ENCODE assay signal across 1 cellular context in the genomic region with DNA sequence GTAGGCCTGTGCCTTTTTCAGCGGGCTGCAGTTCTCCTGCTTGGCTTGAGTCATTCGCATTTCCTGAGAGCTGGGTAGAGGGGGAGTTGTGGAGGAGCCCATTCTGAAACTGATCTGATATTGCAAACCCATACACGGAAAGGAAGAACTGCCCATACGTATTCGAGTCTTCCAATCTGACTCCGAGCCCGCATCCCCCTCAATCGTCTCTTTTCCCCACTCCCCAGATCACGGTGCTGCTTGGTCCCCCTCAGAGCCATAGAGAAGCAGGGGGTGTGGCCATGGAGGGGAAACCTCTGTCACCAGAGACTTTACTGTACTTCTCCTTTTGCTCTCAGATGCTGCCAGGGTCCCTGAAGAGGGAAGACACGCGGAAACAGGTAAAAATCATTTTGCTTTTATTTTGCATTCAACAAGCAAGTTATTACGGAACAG.
TF ChIP-seq lines count a peak whose summit lies in the region.

TSS of gene CD22 (plus strand) at position 337 of the 435 bp plus-strand sequence. CDS start 2,854 bp downstream, outside the sequence.

TF ChIP-seq in SK-N-SH, 30 proteins besides CTCF, POLR2A, EP300 and RAD21 (continued from another document):
- TF ChIP-seq, protein P1, sequence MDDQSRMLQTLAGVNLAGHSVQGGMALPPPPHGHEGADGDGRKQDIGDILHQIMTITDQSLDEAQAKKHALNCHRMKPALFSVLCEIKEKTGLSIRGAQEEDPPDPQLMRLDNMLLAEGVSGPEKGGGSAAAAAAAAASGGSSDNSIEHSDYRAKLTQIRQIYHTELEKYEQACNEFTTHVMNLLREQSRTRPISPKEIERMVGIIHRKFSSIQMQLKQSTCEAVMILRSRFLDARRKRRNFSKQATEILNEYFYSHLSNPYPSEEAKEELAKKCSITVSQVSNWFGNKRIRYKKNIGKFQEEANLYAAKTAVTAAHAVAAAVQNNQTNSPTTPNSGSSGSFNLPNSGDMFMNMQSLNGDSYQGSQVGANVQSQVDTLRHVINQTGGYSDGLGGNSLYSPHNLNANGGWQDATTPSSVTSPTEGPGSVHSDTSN (IDR thresholded peaks at IDR 0.05), result no peak
- TF ChIP-seq MEF2A (IDR thresholded peaks at IDR 0.05; ENCODE audit: borderline replicate concordance, low read depth) (no peak), YY1 (IDR thresholded peaks at IDR 0.05; ENCODE audit: low read depth) (no peak), CHD2 (IDR thresholded peaks at IDR 0.05; ENCODE audit: low read length, partially characterized antibody) (no peak), EZH2phosphoT487 (IDR thresholded peaks at IDR 0.05; ENCODE audit: borderline replicate concordance, low read depth) (no peak), RFX5 (IDR thresholded peaks at IDR 0.05; ENCODE audit: low read length) (no peak), TEAD4 (IDR thresholded peaks at IDR 0.05; ENCODE audit: borderline replicate concordance, insufficient read depth) (no peak), RXRA (IDR thresholded peaks at IDR 0.05; ENCODE audit: borderline replicate concordance, low read depth) (no peak), ZBTB33 (IDR thresholded peaks at IDR 0.05; ENCODE audit: borderline replicate concordance, low read depth) (no peak), TAF1 (IDR thresholded peaks at IDR 0.05; ENCODE audit: borderline replicate concordance, low read depth, low read length) (no peak), GATA2 (CRISPR knock-in tag; IDR thresholded peaks at IDR 0.05) (no peak), JUND (IDR thresholded peaks at IDR 0.05) (no peak)
- TF ChIP-seq, protein P2, sequence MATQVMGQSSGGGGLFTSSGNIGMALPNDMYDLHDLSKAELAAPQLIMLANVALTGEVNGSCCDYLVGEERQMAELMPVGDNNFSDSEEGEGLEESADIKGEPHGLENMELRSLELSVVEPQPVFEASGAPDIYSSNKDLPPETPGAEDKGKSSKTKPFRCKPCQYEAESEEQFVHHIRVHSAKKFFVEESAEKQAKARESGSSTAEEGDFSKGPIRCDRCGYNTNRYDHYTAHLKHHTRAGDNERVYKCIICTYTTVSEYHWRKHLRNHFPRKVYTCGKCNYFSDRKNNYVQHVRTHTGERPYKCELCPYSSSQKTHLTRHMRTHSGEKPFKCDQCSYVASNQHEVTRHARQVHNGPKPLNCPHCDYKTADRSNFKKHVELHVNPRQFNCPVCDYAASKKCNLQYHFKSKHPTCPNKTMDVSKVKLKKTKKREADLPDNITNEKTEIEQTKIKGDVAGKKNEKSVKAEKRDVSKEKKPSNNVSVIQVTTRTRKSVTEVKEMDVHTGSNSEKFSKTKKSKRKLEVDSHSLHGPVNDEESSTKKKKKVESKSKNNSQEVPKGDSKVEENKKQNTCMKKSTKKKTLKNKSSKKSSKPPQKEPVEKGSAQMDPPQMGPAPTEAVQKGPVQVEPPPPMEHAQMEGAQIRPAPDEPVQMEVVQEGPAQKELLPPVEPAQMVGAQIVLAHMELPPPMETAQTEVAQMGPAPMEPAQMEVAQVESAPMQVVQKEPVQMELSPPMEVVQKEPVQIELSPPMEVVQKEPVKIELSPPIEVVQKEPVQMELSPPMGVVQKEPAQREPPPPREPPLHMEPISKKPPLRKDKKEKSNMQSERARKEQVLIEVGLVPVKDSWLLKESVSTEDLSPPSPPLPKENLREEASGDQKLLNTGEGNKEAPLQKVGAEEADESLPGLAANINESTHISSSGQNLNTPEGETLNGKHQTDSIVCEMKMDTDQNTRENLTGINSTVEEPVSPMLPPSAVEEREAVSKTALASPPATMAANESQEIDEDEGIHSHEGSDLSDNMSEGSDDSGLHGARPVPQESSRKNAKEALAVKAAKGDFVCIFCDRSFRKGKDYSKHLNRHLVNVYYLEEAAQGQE (IDR thresholded peaks at IDR 0.05; ENCODE audit: low read depth, low read length), result no peak
